In genomic region chr17:38890410-38890746, GRCh38 we compare ENCODE assay signal across 16 cellular contexts. TPM values are rescaled to one million over a fixed set of nuclear protein-coding genes. Genes with fewer than 3 reads are reported as not detected.
DNase-seq lines count a peak whose midpoint lies in the region; ATAC-seq and TF ChIP-seq lines count a peak whose summit lies in the region.
"Had no signal": no experiment of that assay in that cellular context is flagged by ENCODE, and none has a peak within 500 bp of the region (broad histone marks: within the 10 kb centered on the region; RNA-seq: fewer than 3 reads in every experiment).

No MANE protein-coding gene starts in this region.

- intact Hi-C loops in OCI-LY7 (cut with micrococcal nuclease; ENCODE audit: unreplicated experiment), result no loop called here

- no peaks in the 10 kb centered on the region for H3K27me3 ChIP-seq in effector memory CD4-positive, alpha-beta T cell (replicated peaks; ENCODE audit: control insufficient read depth, insufficient read depth, low read length, poor library complexity, severe bottlenecking)
- H3K27me3 ChIP-seq: dorsolateral prefrontal cortex, heart right ventricle, SJSA1 had no signal

- H3K9me2 ChIP-seq in OCI-LY7 (ENCODE audit: insufficient read depth, low read length), result no peaks in the 10 kb centered on the region

- H3K4me1 Mint-ChIP-seq in activated T-cell treated with anti-CD3 and anti-CD28 coated beads, Interleukin-2, amount 50 U/mL, for 24 hours (ENCODE audit: low read depth), result peaks cover 88% of the 10 kb centered on the region
- H3K4me1 Mint-ChIP-seq in stimulated activated naive CD8-positive, alpha-beta T cell treated with anti-CD3 and anti-CD28 coated beads, Interleukin-15, amount 100 ng/mL, for 72 hours, result peaks cover 96% of the 10 kb centered on the region

- no peaks in the 10 kb centered on the region for H4K20me1 ChIP-seq in OCI-LY7 (ENCODE audit: insufficient read depth, low read length)

- H3K4me3 ChIP-seq in effector memory CD4-positive, alpha-beta T cell (ENCODE audit: insufficient read depth, low read depth, low read length, poor library complexity, severe bottlenecking), result no peak overlapping the region
- H3K4me3 ChIP-seq in OCI-LY7 (ENCODE audit: low read depth, low read length, poor library complexity, severe bottlenecking), result no peak overlapping the region
- H3K4me3 ChIP-seq: dorsolateral prefrontal cortex, heart right ventricle, SJSA1 had no signal

- no peaks in the 10 kb centered on the region for H3K9me3 Mint-ChIP-seq in activated T-cell treated with anti-CD3 and anti-CD28 coated beads, Interleukin-2, amount 50 U/mL, for 24 hours
- no peaks in the 10 kb centered on the region for H3K9me3 Mint-ChIP-seq in stimulated activated naive CD8-positive, alpha-beta T cell treated with anti-CD3 and anti-CD28 coated beads, Interleukin-15, amount 100 ng/mL, for 72 hours

- H3K4me3 Mint-ChIP-seq in activated T-cell treated with anti-CD3 and anti-CD28 coated beads, Interleukin-2, amount 50 U/mL, for 24 hours, result no peak overlapping the region
- H3K4me3 Mint-ChIP-seq in stimulated activated naive CD8-positive, alpha-beta T cell treated with anti-CD3 and anti-CD28 coated beads, Interleukin-15, amount 100 ng/mL, for 72 hours, result peak overlapping the region; percentile 58 to 77

- H2AFZ ChIP-seq in OCI-LY7 (ENCODE audit: low read length), result no peak overlapping the region

- peak overlapping the region; percentile 85 for H3K27ac Mint-ChIP-seq in activated T-cell treated with anti-CD3 and anti-CD28 coated beads, Interleukin-2, amount 50 U/mL, for 24 hours
- peak overlapping the region; percentile 83 to 91 for H3K27ac Mint-ChIP-seq in stimulated activated naive CD8-positive, alpha-beta T cell treated with anti-CD3 and anti-CD28 coated beads, Interleukin-15, amount 100 ng/mL, for 72 hours

- peaks cover 76% of the 10 kb centered on the region for H3K4me1 ChIP-seq in effector memory CD4-positive, alpha-beta T cell (ENCODE audit: control insufficient read depth, insufficient read depth, low read length, poor library complexity, severe bottlenecking)
- peaks cover 36% of the 10 kb centered on the region for H3K4me1 ChIP-seq in OCI-LY7 (ENCODE audit: insufficient read depth, low read length, poor library complexity, severe bottlenecking)
- H3K4me1 ChIP-seq: SJSA1 had no signal

- H3K9me3 ChIP-seq in effector memory CD4-positive, alpha-beta T cell (ENCODE audit: control insufficient read depth, low read length), result no peaks in the 10 kb centered on the region
- no peaks in the 10 kb centered on the region for H3K9me3 ChIP-seq in OCI-LY7 (ENCODE audit: low read length)
- H3K9me3 ChIP-seq: heart right ventricle, SJSA1 had no signal

- H3K27ac ChIP-seq in RWPE1 (peak overlapping the region; percentile 37), OCI-LY7 (ENCODE audit: low read depth, low read length, poor library complexity, severe bottlenecking) (no peak overlapping the region)
- H3K27ac ChIP-seq in effector memory CD4-positive, alpha-beta T cell (ENCODE audit: insufficient read depth, low read length, poor library complexity, severe bottlenecking), result peak overlapping the region; percentile 60
- H3K27ac ChIP-seq: SJSA1 had no signal

- peak; percentile 24 for ATAC-seq in stimulated activated naive CD8-positive, alpha-beta T cell treated with anti-CD3 and anti-CD28 coated beads, Interleukin-15, amount 100 ng/mL, for 72 hours
- ATAC-seq: heart right ventricle had no signal

- BruUV-seq in OCI-LY7 (replicated peaks; lab: Mats Ljungman, UMichigan), result no TSS peak

- no peak overlapping the region for H3K4me2 ChIP-seq in OCI-LY7 (ENCODE audit: low read length)

- peaks cover 89% of the 10 kb centered on the region for H3K36me3 Mint-ChIP-seq in activated T-cell treated with anti-CD3 and anti-CD28 coated beads, Interleukin-2, amount 50 U/mL, for 24 hours (ENCODE audit: low read depth)

- no peak for DNase-seq in activated T-cell treated with anti-CD3 and anti-CD28 coated beads, Interleukin-2, amount 50 U/mL, for 24 hours
- no peak for DNase-seq in activated T-cell treated with anti-CD3 and anti-CD28 coated beads, Interleukin-2, amount 50 U/mL, for 1 hour
- DNase-seq in RWPE1 (ENCODE audit: low spot score), result no peak
- DNase-seq in effector memory CD4-positive, alpha-beta T cell, result no peak
- DNase-seq in stimulated activated naive CD8-positive, alpha-beta T cell treated with anti-CD3 and anti-CD28 coated beads, Interleukin-15, amount 100 ng/mL, for 72 hours, result no peak
- no peak for DNase-seq in OCI-LY7 (ENCODE audit: low spot score)
- no peak for DNase-seq in SW 1271 (lab: John Stamatoyannopoulos, UW)
- no peak for DNase-seq in mesenteric fat pad (ENCODE audit: low spot score)
- DNase-seq: ACHN, dorsolateral prefrontal cortex, GDM1, heart right ventricle, Kasumi-1, kidney glomerular epithelial cell, NCI-H1436 had no signal

- TF ChIP-seq CTCF in RWPE1 (conservative IDR thresholded peaks at IDR 0.05; ENCODE audit: low read depth) (no peak), OCI-LY7 (conservative IDR thresholded peaks at IDR 0.05; ENCODE audit: low read length) (no peak)

- CTCF ChIA-PET in RWPE1 (lab: Yijun Ruan, JAX), result no interaction called here
- CTCF ChIA-PET in OCI-LY7 (lab: Charles Lee; ENCODE audit: unreplicated experiment), result no interaction called here

- H3K79me2 ChIP-seq in OCI-LY7 (ENCODE audit: insufficient read depth, low read depth, low read length), result peaks cover 12% of the 10 kb centered on the region; the same call in 1 of the 2 replicates

- POLR2A ChIA-PET in RWPE1 (lab: Yijun Ruan, JAX; ENCODE audit: low non-redundant PET), result no interaction called here
- POLR2A ChIA-PET in OCI-LY7 (lab: Charles Lee), result no interaction called here

- H3K27me3 Mint-ChIP-seq in activated T-cell treated with anti-CD3 and anti-CD28 coated beads, Interleukin-2, amount 50 U/mL, for 24 hours, result no peaks in the 10 kb centered on the region
- H3K27me3 Mint-ChIP-seq in stimulated activated naive CD8-positive, alpha-beta T cell treated with anti-CD3 and anti-CD28 coated beads, Interleukin-15, amount 100 ng/mL, for 72 hours, result no peaks in the 10 kb centered on the region

- H3K36me3 ChIP-seq in effector memory CD4-positive, alpha-beta T cell (ENCODE audit: control insufficient read depth, insufficient read depth, low read length), result peaks cover 43% of the 10 kb centered on the region
- H3K36me3 ChIP-seq in OCI-LY7 (ENCODE audit: insufficient read depth, low read length), result peaks cover 91% of the 10 kb centered on the region

RNA-seq across cellular contexts. Expression of gene LASP1, which starts 20.5 kb away (rescaled TPM):
- total RNA-seq in OCI-LY7 (2014; rRNA removed; shearing (Covaris generic)), result 44.3 and 48.6 TPM in 2 replicates
- 101 and 110 TPM in 2 replicates for total RNA-seq in OCI-LY7 (2022)
- 172 TPM for total RNA-seq in mesenteric fat pad

RNA-seq across cellular contexts. Expression of gene RPL23, which starts 36.9 kb away (rescaled TPM):
- total RNA-seq in OCI-LY7 (2014; rRNA removed; shearing (Covaris generic)), result 1,289 and 1,881 TPM in 2 replicates
- total RNA-seq in OCI-LY7 (2022) (1,611 and 1,766 TPM in 2 replicates), mesenteric fat pad (1,395 TPM)
